In the genomic region with DNA sequence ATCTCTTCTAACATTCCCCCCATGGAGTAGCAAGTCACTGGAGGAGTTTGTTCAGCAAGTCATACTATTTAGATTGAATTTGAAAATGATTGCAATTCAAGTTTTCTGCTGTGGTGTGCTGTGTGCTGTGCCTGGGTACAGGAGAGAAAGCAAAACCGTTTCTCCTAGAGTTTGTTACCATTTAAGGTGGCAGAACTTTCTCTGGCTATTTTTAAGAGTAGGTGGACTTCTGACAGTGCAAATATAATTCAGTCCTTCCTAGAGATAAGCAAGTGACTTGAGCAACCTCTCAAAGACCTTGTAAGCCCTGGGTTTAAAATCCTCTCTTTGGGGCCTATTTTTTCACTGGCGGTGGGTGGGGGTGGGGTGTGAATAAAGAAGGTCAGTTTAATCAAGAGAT, we compare ENCODE assay signal across 1 cellular context.
TF ChIP-seq lines count a peak whose summit lies in the region.

No MANE protein-coding gene starts in this region.

TF ChIP-seq in GM23338, 12 proteins besides CTCF, POLR2A, EP300 and RAD21:
- TF ChIP-seq, protein P1, sequence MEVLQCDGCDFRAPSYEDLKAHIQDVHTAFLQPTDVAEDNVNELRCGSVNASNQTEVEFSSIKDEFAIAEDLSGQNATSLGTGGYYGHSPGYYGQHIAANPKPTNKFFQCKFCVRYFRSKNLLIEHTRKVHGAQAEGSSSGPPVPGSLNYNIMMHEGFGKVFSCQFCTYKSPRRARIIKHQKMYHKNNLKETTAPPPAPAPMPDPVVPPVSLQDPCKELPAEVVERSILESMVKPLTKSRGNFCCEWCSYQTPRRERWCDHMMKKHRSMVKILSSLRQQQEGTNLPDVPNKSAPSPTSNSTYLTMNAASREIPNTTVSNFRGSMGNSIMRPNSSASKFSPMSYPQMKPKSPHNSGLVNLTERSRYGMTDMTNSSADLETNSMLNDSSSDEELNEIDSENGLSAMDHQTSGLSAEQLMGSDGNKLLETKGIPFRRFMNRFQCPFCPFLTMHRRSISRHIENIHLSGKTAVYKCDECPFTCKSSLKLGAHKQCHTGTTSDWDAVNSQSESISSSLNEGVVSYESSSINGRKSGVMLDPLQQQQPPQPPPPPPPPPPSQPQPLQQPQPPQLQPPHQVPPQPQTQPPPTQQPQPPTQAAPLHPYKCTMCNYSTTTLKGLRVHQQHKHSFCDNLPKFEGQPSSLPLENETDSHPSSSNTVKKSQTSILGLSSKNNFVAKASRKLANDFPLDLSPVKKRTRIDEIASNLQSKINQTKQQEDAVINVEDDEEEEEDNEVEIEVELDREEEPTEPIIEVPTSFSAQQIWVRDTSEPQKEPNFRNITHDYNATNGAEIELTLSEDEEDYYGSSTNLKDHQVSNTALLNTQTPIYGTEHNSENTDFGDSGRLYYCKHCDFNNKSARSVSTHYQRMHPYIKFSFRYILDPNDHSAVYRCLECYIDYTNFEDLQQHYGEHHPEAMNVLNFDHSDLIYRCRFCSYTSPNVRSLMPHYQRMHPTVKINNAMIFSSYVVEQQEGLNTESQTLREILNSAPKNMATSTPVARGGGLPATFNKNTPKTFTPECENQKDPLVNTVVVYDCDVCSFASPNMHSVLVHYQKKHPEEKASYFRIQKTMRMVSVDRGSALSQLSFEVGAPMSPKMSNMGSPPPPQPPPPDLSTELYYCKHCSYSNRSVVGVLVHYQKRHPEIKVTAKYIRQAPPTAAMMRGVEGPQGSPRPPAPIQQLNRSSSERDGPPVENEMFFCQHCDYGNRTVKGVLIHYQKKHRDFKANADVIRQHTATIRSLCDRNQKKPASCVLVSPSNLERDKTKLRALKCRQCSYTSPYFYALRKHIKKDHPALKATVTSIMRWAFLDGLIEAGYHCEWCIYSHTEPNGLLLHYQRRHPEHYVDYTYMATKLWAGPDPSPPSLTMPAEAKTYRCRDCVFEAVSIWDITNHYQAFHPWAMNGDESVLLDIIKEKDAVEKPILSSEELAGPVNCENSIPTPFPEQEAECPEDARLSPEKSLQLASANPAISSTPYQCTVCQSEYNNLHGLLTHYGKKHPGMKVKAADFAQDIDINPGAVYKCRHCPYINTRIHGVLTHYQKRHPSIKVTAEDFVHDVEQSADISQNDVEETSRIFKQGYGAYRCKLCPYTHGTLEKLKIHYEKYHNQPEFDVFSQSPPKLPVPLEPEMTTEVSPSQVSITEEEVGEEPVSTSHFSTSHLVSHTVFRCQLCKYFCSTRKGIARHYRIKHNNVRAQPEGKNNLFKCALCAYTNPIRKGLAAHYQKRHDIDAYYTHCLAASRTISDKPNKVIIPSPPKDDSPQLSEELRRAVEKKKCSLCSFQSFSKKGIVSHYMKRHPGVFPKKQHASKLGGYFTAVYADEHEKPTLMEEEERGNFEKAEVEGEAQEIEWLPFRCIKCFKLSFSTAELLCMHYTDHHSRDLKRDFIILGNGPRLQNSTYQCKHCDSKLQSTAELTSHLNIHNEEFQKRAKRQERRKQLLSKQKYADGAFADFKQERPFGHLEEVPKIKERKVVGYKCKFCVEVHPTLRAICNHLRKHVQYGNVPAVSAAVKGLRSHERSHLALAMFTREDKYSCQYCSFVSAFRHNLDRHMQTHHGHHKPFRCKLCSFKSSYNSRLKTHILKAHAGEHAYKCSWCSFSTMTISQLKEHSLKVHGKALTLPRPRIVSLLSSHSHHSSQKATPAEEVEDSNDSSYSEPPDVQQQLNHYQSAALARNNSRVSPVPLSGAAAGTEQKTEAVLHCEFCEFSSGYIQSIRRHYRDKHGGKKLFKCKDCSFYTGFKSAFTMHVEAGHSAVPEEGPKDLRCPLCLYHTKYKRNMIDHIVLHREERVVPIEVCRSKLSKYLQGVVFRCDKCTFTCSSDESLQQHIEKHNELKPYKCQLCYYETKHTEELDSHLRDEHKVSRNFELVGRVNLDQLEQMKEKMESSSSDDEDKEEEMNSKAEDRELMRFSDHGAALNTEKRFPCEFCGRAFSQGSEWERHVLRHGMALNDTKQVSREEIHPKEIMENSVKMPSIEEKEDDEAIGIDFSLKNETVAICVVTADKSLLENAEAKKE (CRISPR knock-in tag; IDR thresholded peaks at IDR 0.05) = no peak
- TF ChIP-seq EZH2 (IDR thresholded peaks at IDR 0.05; ENCODE audit: low read depth, unreplicated experiment) (no peak), STAT1 (IDR thresholded peaks at IDR 0.05; ENCODE audit: unreplicated experiment) (no peak), POLR2AphosphoS5 (IDR thresholded peaks at IDR 0.05; ENCODE audit: low read depth) (no peak), NANOG (IDR thresholded peaks at IDR 0.05; ENCODE audit: borderline replicate concordance) (no peak), ZNF331 (CRISPR knock-in tag; IDR thresholded peaks at IDR 0.05; ENCODE audit: low read depth) (no peak), ZNF114 (CRISPR knock-in tag; IDR thresholded peaks at IDR 0.05) (no peak), JUNB (IDR thresholded peaks at IDR 0.05; ENCODE audit: unreplicated experiment) (no peak), EZH2phosphoT487 (IDR thresholded peaks at IDR 0.05; ENCODE audit: unreplicated experiment) (no peak), CREB1 (CRISPR knock-in tag; IDR thresholded peaks at IDR 0.05; ENCODE audit: low read depth) (no peak)
- TF ChIP-seq, protein P2, sequence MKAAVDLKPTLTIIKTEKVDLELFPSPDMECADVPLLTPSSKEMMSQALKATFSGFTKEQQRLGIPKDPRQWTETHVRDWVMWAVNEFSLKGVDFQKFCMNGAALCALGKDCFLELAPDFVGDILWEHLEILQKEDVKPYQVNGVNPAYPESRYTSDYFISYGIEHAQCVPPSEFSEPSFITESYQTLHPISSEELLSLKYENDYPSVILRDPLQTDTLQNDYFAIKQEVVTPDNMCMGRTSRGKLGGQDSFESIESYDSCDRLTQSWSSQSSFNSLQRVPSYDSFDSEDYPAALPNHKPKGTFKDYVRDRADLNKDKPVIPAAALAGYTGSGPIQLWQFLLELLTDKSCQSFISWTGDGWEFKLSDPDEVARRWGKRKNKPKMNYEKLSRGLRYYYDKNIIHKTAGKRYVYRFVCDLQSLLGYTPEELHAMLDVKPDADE (IDR thresholded peaks at IDR 0.05) = no peak
- TF ChIP-seq, protein P3, sequence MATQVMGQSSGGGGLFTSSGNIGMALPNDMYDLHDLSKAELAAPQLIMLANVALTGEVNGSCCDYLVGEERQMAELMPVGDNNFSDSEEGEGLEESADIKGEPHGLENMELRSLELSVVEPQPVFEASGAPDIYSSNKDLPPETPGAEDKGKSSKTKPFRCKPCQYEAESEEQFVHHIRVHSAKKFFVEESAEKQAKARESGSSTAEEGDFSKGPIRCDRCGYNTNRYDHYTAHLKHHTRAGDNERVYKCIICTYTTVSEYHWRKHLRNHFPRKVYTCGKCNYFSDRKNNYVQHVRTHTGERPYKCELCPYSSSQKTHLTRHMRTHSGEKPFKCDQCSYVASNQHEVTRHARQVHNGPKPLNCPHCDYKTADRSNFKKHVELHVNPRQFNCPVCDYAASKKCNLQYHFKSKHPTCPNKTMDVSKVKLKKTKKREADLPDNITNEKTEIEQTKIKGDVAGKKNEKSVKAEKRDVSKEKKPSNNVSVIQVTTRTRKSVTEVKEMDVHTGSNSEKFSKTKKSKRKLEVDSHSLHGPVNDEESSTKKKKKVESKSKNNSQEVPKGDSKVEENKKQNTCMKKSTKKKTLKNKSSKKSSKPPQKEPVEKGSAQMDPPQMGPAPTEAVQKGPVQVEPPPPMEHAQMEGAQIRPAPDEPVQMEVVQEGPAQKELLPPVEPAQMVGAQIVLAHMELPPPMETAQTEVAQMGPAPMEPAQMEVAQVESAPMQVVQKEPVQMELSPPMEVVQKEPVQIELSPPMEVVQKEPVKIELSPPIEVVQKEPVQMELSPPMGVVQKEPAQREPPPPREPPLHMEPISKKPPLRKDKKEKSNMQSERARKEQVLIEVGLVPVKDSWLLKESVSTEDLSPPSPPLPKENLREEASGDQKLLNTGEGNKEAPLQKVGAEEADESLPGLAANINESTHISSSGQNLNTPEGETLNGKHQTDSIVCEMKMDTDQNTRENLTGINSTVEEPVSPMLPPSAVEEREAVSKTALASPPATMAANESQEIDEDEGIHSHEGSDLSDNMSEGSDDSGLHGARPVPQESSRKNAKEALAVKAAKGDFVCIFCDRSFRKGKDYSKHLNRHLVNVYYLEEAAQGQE (IDR thresholded peaks at IDR 0.05; ENCODE audit: unreplicated experiment) = no peak
